25 cellular contexts compared by ENCODE assay signal in the genomic region with DNA sequence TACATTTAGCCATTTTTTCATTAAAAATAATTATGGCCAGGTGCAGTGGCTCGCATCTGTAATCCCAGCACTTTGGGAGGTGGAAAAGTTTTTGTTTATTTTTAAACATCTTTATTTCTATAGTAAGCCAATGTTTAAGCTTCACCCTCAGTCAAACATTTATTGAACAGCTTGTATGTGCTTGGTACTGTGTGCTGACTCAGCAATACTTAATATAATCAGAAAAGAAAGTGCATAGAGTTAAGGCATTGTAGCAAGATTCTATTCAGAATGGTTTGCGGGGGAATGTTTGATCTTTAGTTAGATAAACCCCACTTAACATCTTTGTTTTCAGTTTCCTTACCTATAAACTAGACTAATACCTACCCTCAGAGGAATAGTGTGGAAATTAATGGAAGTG. TPM values are rescaled to one million over a fixed set of nuclear protein-coding genes. Genes with fewer than 3 reads are reported as not detected.
"Had no signal": no experiment of that assay in that cellular context is flagged by ENCODE, and none has a peak within 500 bp of the region (broad histone marks: within the 10 kb centered on the region; RNA-seq: fewer than 3 reads in every experiment).

No MANE protein-coding gene starts in this region.

- ATAC-seq: effector memory CD8-positive, alpha-beta T cell; esophagus mucosa; gastrocnemius medialis; heart right ventricle; left cardiac atrium; left lung; left ventricle myocardium superior; lower lobe of right lung; mucosa of descending colon had no signal

- H3K27ac ChIP-seq: coronary artery, epithelial cell of prostate, esophagus squamous epithelium, gastrocnemius medialis, heart right ventricle, left lung, lower lobe of right lung had no signal

- DNase-seq: effector CD8-positive, alpha-beta T cell; effector memory CD8-positive, alpha-beta T cell; endodermal cell; erythroblast; esophagus squamous epithelium; foreskin fibroblast; foreskin melanocyte; gastrocnemius medialis; glutamatergic neuron; heart right ventricle; hippocampal formation; left cardiac atrium; left lung; left ventricle myocardium superior; lower lobe of right lung; mesenchymal stem cell; mucosa of descending colon; naive B cell had no signal

- H3K27me3 ChIP-seq: esophagus squamous epithelium, gastrocnemius medialis, heart right ventricle, left lung had no signal

- FAIRE-seq: colon, keratinocyte had no signal

- H3K4me3 ChIP-seq: coronary artery, esophagus squamous epithelium, gastrocnemius medialis, heart right ventricle, left lung, lower lobe of right lung, mucosa of descending colon had no signal

- H3K4me1 ChIP-seq: esophagus squamous epithelium, gastrocnemius medialis, heart right ventricle, left lung, lower lobe of right lung had no signal

- H3K9me3 ChIP-seq: esophagus squamous epithelium, gastrocnemius medialis, heart right ventricle, left lung, lower lobe of right lung, mucosa of descending colon had no signal

RNA-seq across cellular contexts. Expression of a gene that starts 55.2 kb away (rescaled TPM):
- total RNA-seq: gastrocnemius medialis, lower leg skin, myocyte had no signal
